In the genomic region with DNA sequence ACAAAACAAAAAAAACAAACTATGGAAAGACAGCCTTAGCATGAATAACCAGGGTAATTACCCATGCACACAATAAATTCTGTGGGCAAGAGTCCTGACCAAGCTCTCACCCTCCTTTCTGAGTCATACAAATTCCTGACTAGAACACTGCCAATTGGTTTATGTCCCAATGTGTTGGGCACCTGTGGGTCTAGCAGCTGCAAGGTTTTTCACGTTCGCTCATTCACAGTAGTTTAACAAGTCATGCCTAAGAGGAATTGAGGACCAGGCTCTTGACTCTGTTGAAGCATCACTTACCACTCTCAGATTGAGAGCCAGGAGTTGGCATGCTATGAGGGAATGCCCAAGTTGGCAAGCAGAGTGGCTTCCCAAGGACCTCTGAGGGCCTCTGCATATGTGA, we compare ENCODE assay signal across 15 cellular contexts.
DNase-seq lines count a peak whose midpoint lies in the region; ATAC-seq lines count a peak whose summit lies in the region.
"Had no signal": no experiment of that assay in that cellular context is flagged by ENCODE, and none has a peak within 500 bp of the region (broad histone marks: within the 10 kb centered on the region; RNA-seq: fewer than 3 reads in every experiment).

No MANE protein-coding gene starts in this region.

- no peaks in the 10 kb centered on the region for H3K9me3 ChIP-seq in SJCRH30 (replicated peaks)
- H3K9me3 ChIP-seq: ovary, upper lobe of left lung had no signal

- H3K4me1 ChIP-seq in SJCRH30, result peaks cover 27% of the 10 kb centered on the region
- H3K4me1 ChIP-seq: upper lobe of left lung had no signal

- no peak overlapping the region for H3K4me3 Mint-ChIP-seq in T-cell
- H3K4me3 Mint-ChIP-seq in stimulated activated memory B cell treated with anti-CD40 and anti-IgM and Interleukin-4, amounts not matched to agents 10 μg/mL and 1 μg/mL and 100 μg/mL, for 72 hours, result no peak overlapping the region

- H3K27ac ChIP-seq in SJCRH30, result no peak overlapping the region
- H3K27ac ChIP-seq: ovary, upper lobe of left lung had no signal

- H3K36me3 ChIP-seq in SJCRH30, result no peaks in the 10 kb centered on the region
- H3K36me3 ChIP-seq: ovary, upper lobe of left lung had no signal

- peak; percentile 89 for DNase-seq in A172 (ENCODE audit: low spot score)
- peak; percentile 69 for DNase-seq in HS-5 (ENCODE audit: low read depth)
- peak; percentile 18 to 51 for DNase-seq in SJCRH30
- peak; percentile 95 for DNase-seq in glomerular visceral epithelial cell (ENCODE audit: extremely low spot score)
- no peak for DNase-seq in NCI-H2171 treated with DMSO at 0.1 percent for 48 hours (lab: John Stamatoyannopoulos, UW)
- no peak for DNase-seq in T-cell
- DNase-seq: activated naive CD4-positive, alpha-beta T cell treated with anti-CD3 and anti-CD28 coated beads, Interleukin-2, amount 50 U/mL, for 16 hours; DMS53; NCI-H510A treated with DMSO at 0.1 percent for 48 hours; ovary; RPMI8226 had no signal

- ATAC-seq in GM21515 (IDR thresholded peaks at IDR 0.05; ENCODE audit: unreplicated experiment) (no peak), T-cell (replicated peaks in 1 of 4) (no peak)
- no peak for ATAC-seq in stimulated activated memory B cell treated with anti-CD40 and anti-IgM and Interleukin-4, amounts not matched to agents 10 μg/mL and 1 μg/mL and 100 μg/mL, for 72 hours
- ATAC-seq: GM12878 had no signal

- H3K36me3 Mint-ChIP-seq in T-cell, result peaks cover 2% of the 10 kb centered on the region
- no peaks in the 10 kb centered on the region for H3K36me3 Mint-ChIP-seq in stimulated activated memory B cell treated with anti-CD40 and anti-IgM and Interleukin-4, amounts not matched to agents 10 μg/mL and 1 μg/mL and 100 μg/mL, for 72 hours

- no peak overlapping the region for H3K4me3 ChIP-seq in SJCRH30
- H3K4me3 ChIP-seq: GM12878, ovary, upper lobe of left lung had no signal

- peaks cover 14 to 22% (median 16%) of the 10 kb centered on the region in 3 donors for H3K4me1 Mint-ChIP-seq in T-cell
- no peaks in the 10 kb centered on the region for H3K4me1 Mint-ChIP-seq in stimulated activated memory B cell treated with anti-CD40 and anti-IgM and Interleukin-4, amounts not matched to agents 10 μg/mL and 1 μg/mL and 100 μg/mL, for 72 hours

- POLR2A ChIA-PET in T-cell (lab: Charles Lee), result no interaction called here

- no peaks in the 10 kb centered on the region for H3K27me3 ChIP-seq in SJCRH30
- H3K27me3 ChIP-seq: ovary, upper lobe of left lung had no signal

- H3K27ac Mint-ChIP-seq in T-cell, result no peak overlapping the region
- no peak overlapping the region for H3K27ac Mint-ChIP-seq in stimulated activated memory B cell treated with anti-CD40 and anti-IgM and Interleukin-4, amounts not matched to agents 10 μg/mL and 1 μg/mL and 100 μg/mL, for 72 hours

- H3K9me3 Mint-ChIP-seq in T-cell, result peaks cover 3 to 16% (median 8%) of the 10 kb centered on the region in 3 donors
- peaks cover 2% of the 10 kb centered on the region for H3K9me3 Mint-ChIP-seq in stimulated activated memory B cell treated with anti-CD40 and anti-IgM and Interleukin-4, amounts not matched to agents 10 μg/mL and 1 μg/mL and 100 μg/mL, for 72 hours

- CTCF ChIA-PET in T-cell (lab: Charles Lee), result interaction anchor here in 1 of 2 donors (0.5 kb wide), 1 partner anchor 8 kb away, joined by 9 read pairs; no protein-coding TSS in a partner anchor

- H3K27me3 Mint-ChIP-seq in T-cell, result no peaks in the 10 kb centered on the region
- H3K27me3 Mint-ChIP-seq in stimulated activated memory B cell treated with anti-CD40 and anti-IgM and Interleukin-4, amounts not matched to agents 10 μg/mL and 1 μg/mL and 100 μg/mL, for 72 hours, result no peaks in the 10 kb centered on the region

Comparison
In these comparisons a context has a peak if more than half of its experiments do, and no peak if none do; other contexts are left out.
1. DNase-seq: peak in A172 (single experiment), HS-5 (single experiment), SJCRH30 (2 of 2) and glomerular visceral epithelial cell (single experiment); none in NCI-H2171 treated with DMSO at 0.1 percent for 48 hours (single experiment) and T-cell (0 of 34).